Comparison of ENCODE assay signal across 12 cellular contexts in genomic region chr14:89284368-89285058, GRCh38.
A peak's percentile ranks its signal among the peaks of the same experiment; 100 is the strongest.
DNase-seq lines count a peak whose midpoint lies in the region; ATAC-seq and TF ChIP-seq lines count a peak whose summit lies in the region.
"Had no signal": no experiment of that assay in that cellular context is flagged by ENCODE, and none has a peak within 500 bp of the region (broad histone marks: within the 10 kb centered on the region; RNA-seq: fewer than 3 reads in every experiment).

No MANE protein-coding gene starts in this region.

- H3K79me2 ChIP-seq in osteoblast (ENCODE audit: insufficient read depth, low read length), result no peaks in the 10 kb centered on the region

- no peak for ATAC-seq in HG03175 (IDR thresholded peaks at IDR 0.05; ENCODE audit: unreplicated experiment)
- ATAC-seq: mucosa of descending colon, Right ventricle myocardium inferior had no signal

- H3K4me1 ChIP-seq in osteoblast (ENCODE audit: insufficient read depth, low read length), result peaks cover 12% of the 10 kb centered on the region

- peak overlapping the region; percentile 86 for H3K27ac ChIP-seq in osteoblast (ENCODE audit: low read depth, low read length)

- H3K9me3 ChIP-seq in osteoblast (ENCODE audit: low read depth, low read length), result no peaks in the 10 kb centered on the region
- H3K9me3 ChIP-seq: mucosa of descending colon had no signal

- no peak for TF ChIP-seq CTCF in osteoblast (IDR thresholded peaks at IDR 0.05; ENCODE audit: extremely low read depth, low read depth, low read length)

- H3K4me3 ChIP-seq in osteoblast (ENCODE audit: insufficient read depth, low read length), result peak overlapping the region; percentile 24
- H3K4me3 ChIP-seq: mucosa of descending colon had no signal

- peak; percentile 62 for DNase-seq in DMS153 treated with DMSO at 0.1 percent for 48 hours (lab: John Stamatoyannopoulos, UW; ENCODE audit: unreplicated experiment)
- DNase-seq in HT1080 (ENCODE audit: low read depth), result peak; percentile 36
- peak; percentile 39 for DNase-seq in brain pericyte (ENCODE audit: low read depth, low spot score)
- DNase-seq in osteoblast (ENCODE audit: insufficient read length, low spot score, missing footprints), result peak; percentile 80
- DNase-seq in central memory CD4-positive, alpha-beta T cell, result no peak
- no peak for DNase-seq in SW480 (ENCODE audit: low spot score)
- DNase-seq: H7; mucosa of descending colon; NCI-H774; stimulated activated CD4-positive, alpha-beta T cell treated with anti-CD3 and anti-CD28 coated beads, Interleukin-4, amount 100 ng/mL, for 1 hour had no signal

- no peaks in the 10 kb centered on the region for H4K20me1 ChIP-seq in osteoblast (ENCODE audit: insufficient read depth, low read length)

- H3K36me3 ChIP-seq in osteoblast (ENCODE audit: insufficient read depth, low read length), result no peaks in the 10 kb centered on the region

- peak overlapping the region; percentile 4 for H2AFZ ChIP-seq in osteoblast (ENCODE audit: low read length)

- peak overlapping the region; percentile 63 for H3K4me2 ChIP-seq in osteoblast (ENCODE audit: insufficient read depth, low read length)

- H3K27me3 ChIP-seq in osteoblast (ENCODE audit: insufficient read depth, low read length), result no peaks in the 10 kb centered on the region

Comparison
In these comparisons a context has a peak if more than half of its experiments do, and no peak if none do; other contexts are left out.
1. DNase-seq: peak in DMS153 treated with DMSO at 0.1 percent for 48 hours (single experiment), HT1080 (single experiment), brain pericyte (single experiment) and osteoblast (single experiment); none in central memory CD4-positive, alpha-beta T cell (single experiment) and SW480 (single experiment).